In the genomic region with DNA sequence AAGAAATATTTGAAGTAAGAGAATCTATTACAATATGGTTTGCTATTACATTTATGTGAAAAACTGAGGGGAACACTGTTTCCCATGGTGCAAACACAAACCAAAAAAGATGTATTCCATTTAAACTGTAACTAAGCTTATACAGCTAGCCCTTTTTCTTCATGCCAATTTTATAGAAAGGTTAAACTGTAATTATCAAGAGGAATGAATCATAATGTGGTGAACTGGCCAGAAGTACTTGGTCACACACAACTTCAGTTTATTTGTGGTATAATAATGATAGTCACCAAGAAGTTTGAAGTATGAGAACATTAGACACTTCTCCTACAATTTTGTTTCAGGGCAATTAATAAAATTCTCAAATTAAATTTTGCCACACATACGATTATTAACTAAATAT, we compare ENCODE assay signal across 20 cellular contexts.
DNase-seq lines count a peak whose midpoint lies in the region; ATAC-seq and TF ChIP-seq lines count a peak whose summit lies in the region.
"Had no signal": no experiment of that assay in that cellular context is flagged by ENCODE, and none has a peak within 500 bp of the region (broad histone marks: within the 10 kb centered on the region; RNA-seq: fewer than 3 reads in every experiment).

No MANE protein-coding gene starts in this region.

- H3K36me3 ChIP-seq in RWPE2 (ENCODE audit: low read depth) (no peaks in the 10 kb centered on the region), hepatocyte (replicated peaks; ENCODE audit: insufficient read depth, low read depth) (no peaks in the 10 kb centered on the region)
- H3K36me3 ChIP-seq: gastrocnemius medialis, lower lobe of right lung, spleen, upper lobe of left lung had no signal

- H3K36me3 Mint-ChIP-seq in stimulated activated naive B cell treated with anti-CD40 and anti-IgM and Interleukin-4, amounts not matched to agents 10 μg/mL and 1 μg/mL and 100 μg/mL, for 72 hours, result peaks cover 0 to 7% of the 10 kb centered on the region in 2 donors
- peaks cover 4% of the 10 kb centered on the region for H3K36me3 Mint-ChIP-seq in activated CD8-positive, alpha-beta T cell treated with anti-CD3 and anti-CD28 coated beads for 36 hours (ENCODE audit: low read depth)

- H3K9me3 Mint-ChIP-seq in stimulated activated naive B cell treated with anti-CD40 and anti-IgM and Interleukin-4, amounts not matched to agents 10 μg/mL and 1 μg/mL and 100 μg/mL, for 72 hours, result peaks cover 0 to 2% of the 10 kb centered on the region in 2 donors
- H3K9me3 Mint-ChIP-seq in activated CD8-positive, alpha-beta T cell treated with anti-CD3 and anti-CD28 coated beads for 36 hours, result peaks cover 2% of the 10 kb centered on the region
- H3K9me3 Mint-ChIP-seq: activated CD4-positive, alpha-beta memory T cell treated with anti-CD3 and anti-CD28 coated beads, Interleukin-2, amount 10 ng/mL, durations not matched to agents 7 days and 5 days; effector memory CD8-positive, alpha-beta T cell; stimulated activated memory B cell treated with anti-CD40 and anti-IgM and Interleukin-4, amounts not matched to agents 10 μg/mL and 1 μg/mL and 100 μg/mL, for 72 hours had no signal

- no peak overlapping the region for H3K4me3 ChIP-seq in RWPE2 (ENCODE audit: severe bottlenecking)
- no peak overlapping the region for H3K4me3 ChIP-seq in hepatocyte
- H3K4me3 ChIP-seq: gastrocnemius medialis, lower lobe of right lung, spleen, upper lobe of left lung had no signal

- no peak overlapping the region for H3K4me3 Mint-ChIP-seq in stimulated activated naive B cell treated with anti-CD40 and anti-IgM and Interleukin-4, amounts not matched to agents 10 μg/mL and 1 μg/mL and 100 μg/mL, for 72 hours
- no peak overlapping the region for H3K4me3 Mint-ChIP-seq in activated CD8-positive, alpha-beta T cell treated with anti-CD3 and anti-CD28 coated beads for 36 hours
- H3K4me3 Mint-ChIP-seq: activated CD4-positive, alpha-beta memory T cell treated with anti-CD3 and anti-CD28 coated beads, Interleukin-2, amount 10 ng/mL, durations not matched to agents 7 days and 5 days; effector memory CD8-positive, alpha-beta T cell; naive B cell; stimulated activated memory B cell treated with anti-CD40 and anti-IgM and Interleukin-4, amounts not matched to agents 10 μg/mL and 1 μg/mL and 100 μg/mL, for 72 hours had no signal

- no peaks in the 10 kb centered on the region for H3K79me2 ChIP-seq in hepatocyte

- no peak overlapping the region for H3K27ac Mint-ChIP-seq in stimulated activated naive B cell treated with anti-CD40 and anti-IgM and Interleukin-4, amounts not matched to agents 10 μg/mL and 1 μg/mL and 100 μg/mL, for 72 hours
- H3K27ac Mint-ChIP-seq in activated CD8-positive, alpha-beta T cell treated with anti-CD3 and anti-CD28 coated beads for 36 hours, result no peak overlapping the region
- H3K27ac Mint-ChIP-seq: activated CD4-positive, alpha-beta memory T cell treated with anti-CD3 and anti-CD28 coated beads, Interleukin-2, amount 10 ng/mL, durations not matched to agents 7 days and 5 days; effector memory CD8-positive, alpha-beta T cell; naive B cell; stimulated activated memory B cell treated with anti-CD40 and anti-IgM and Interleukin-4, amounts not matched to agents 10 μg/mL and 1 μg/mL and 100 μg/mL, for 72 hours had no signal

- H3K9me2 ChIP-seq in hepatocyte (replicated peaks; ENCODE audit: insufficient read depth), result no peaks in the 10 kb centered on the region

- no peaks in the 10 kb centered on the region for H3K27me3 Mint-ChIP-seq in stimulated activated naive B cell treated with anti-CD40 and anti-IgM and Interleukin-4, amounts not matched to agents 10 μg/mL and 1 μg/mL and 100 μg/mL, for 72 hours
- no peaks in the 10 kb centered on the region for H3K27me3 Mint-ChIP-seq in activated CD8-positive, alpha-beta T cell treated with anti-CD3 and anti-CD28 coated beads for 36 hours
- H3K27me3 Mint-ChIP-seq: activated CD4-positive, alpha-beta memory T cell treated with anti-CD3 and anti-CD28 coated beads, Interleukin-2, amount 10 ng/mL, durations not matched to agents 7 days and 5 days; effector memory CD8-positive, alpha-beta T cell; naive B cell; stimulated activated memory B cell treated with anti-CD40 and anti-IgM and Interleukin-4, amounts not matched to agents 10 μg/mL and 1 μg/mL and 100 μg/mL, for 72 hours had no signal

- in situ Hi-C loops in ACHN (cut with HindIII; ENCODE audit: low pct_ligation_motif_present, low pct_unique_long_range_greater_than_20kb, low sequenced_read_pairs), result no loop called here

- WGBS in hepatocyte (ENCODE audit: low lambda C conversion rate, missing lambda C conversion rate), result 81% methylated on average over 1 of the region's 1 CpG

- peak; percentile 46; the same call in 1 of the 3 replicates for ATAC-seq in RWPE2 (ENCODE audit: low read depth)
- ATAC-seq in HG02840 (IDR thresholded peaks at IDR 0.05; ENCODE audit: low FRiP score, unreplicated experiment), result no peak
- ATAC-seq in stimulated activated naive B cell treated with anti-CD40 and anti-IgM and Interleukin-4, amounts not matched to agents 10 μg/mL and 1 μg/mL and 100 μg/mL, for 72 hours (replicated peaks), result no peak
- no peak for ATAC-seq in activated CD8-positive, alpha-beta T cell treated with anti-CD3 and anti-CD28 coated beads for 36 hours
- ATAC-seq: effector memory CD8-positive, alpha-beta T cell; gastrocnemius medialis; lower lobe of right lung; stimulated activated memory B cell treated with anti-CD40 and anti-IgM and Interleukin-4, amounts not matched to agents 10 μg/mL and 1 μg/mL and 100 μg/mL, for 72 hours had no signal

- H3K27me3 ChIP-seq in RWPE2 (ENCODE audit: insufficient read depth, poor library complexity, severe bottlenecking) (no peaks in the 10 kb centered on the region), hepatocyte (no peaks in the 10 kb centered on the region)
- H3K27me3 ChIP-seq: gastrocnemius medialis, spleen, upper lobe of left lung had no signal

- peak; percentile 59 for DNase-seq in ACHN
- DNase-seq in GM04504 (ENCODE audit: low read depth), result peak; percentile 19
- no peak for DNase-seq in RWPE2 (ENCODE audit: low spot score)
- DNase-seq in fibroblast of the conjunctiva (ENCODE audit: low read depth), result peak; percentile 3
- no peak for DNase-seq in stimulated activated naive B cell treated with anti-CD40 and anti-IgM and Interleukin-4, amounts not matched to agents 10 μg/mL and 1 μg/mL and 100 μg/mL, for 72 hours
- DNase-seq in activated CD8-positive, alpha-beta T cell treated with anti-CD3 and anti-CD28 coated beads for 36 hours, result no peak
- DNase-seq in hepatocyte (ENCODE audit: low spot score), result no peak
- DNase-seq: activated CD4-positive, alpha-beta memory T cell treated with anti-CD3 and anti-CD28 coated beads, Interleukin-2, amount 10 ng/mL, durations not matched to agents 7 days and 5 days; COR-L47; effector memory CD8-positive, alpha-beta T cell; gastrocnemius medialis; GF-D8; lower lobe of right lung; naive B cell; NCI-H526; spleen; upper lobe of left lung had no signal

- peaks cover 20% of the 10 kb centered on the region for H3K4me1 ChIP-seq in RWPE2 (ENCODE audit: insufficient read depth, poor library complexity, severe bottlenecking)
- no peaks in the 10 kb centered on the region for H3K4me1 ChIP-seq in hepatocyte (ENCODE audit: insufficient read depth)
- H3K4me1 ChIP-seq: gastrocnemius medialis, lower lobe of right lung, spleen, upper lobe of left lung had no signal

- H3K9me3 ChIP-seq in RWPE2 (ENCODE audit: severe bottlenecking) (no peaks in the 10 kb centered on the region), hepatocyte (ENCODE audit: low read depth) (no peaks in the 10 kb centered on the region)
- H3K9me3 ChIP-seq: gastrocnemius medialis, lower lobe of right lung, spleen, upper lobe of left lung had no signal

- intact Hi-C loops in activated CD8-positive, alpha-beta T cell treated with anti-CD3 and anti-CD28 coated beads for 36 hours (cut with micrococcal nuclease), result no loop called here

- POLR2A ChIA-PET in activated CD8-positive, alpha-beta T cell treated with anti-CD3 and anti-CD28 coated beads for 36 hours (lab: Charles Lee), result no interaction called here

- CTCF ChIA-PET in activated CD8-positive, alpha-beta T cell treated with anti-CD3 and anti-CD28 coated beads for 36 hours (lab: Charles Lee), result no interaction called here

- no peaks in the 10 kb centered on the region for H4K20me1 ChIP-seq in hepatocyte (ENCODE audit: insufficient read depth, poor library complexity, severe bottlenecking)

- no peak overlapping the region for H3K4me2 ChIP-seq in hepatocyte

- no peak for TF ChIP-seq CTCF in RWPE2 (IDR thresholded peaks at IDR 0.05; ENCODE audit: poor library complexity, severe bottlenecking)
- TF ChIP-seq CTCF in activated CD8-positive, alpha-beta T cell treated with anti-CD3 and anti-CD28 coated beads for 36 hours (IDR thresholded peaks at IDR 0.05), result no peak
- no peak for TF ChIP-seq CTCF in hepatocyte (IDR thresholded peaks at IDR 0.05; ENCODE audit: poor library complexity)

- H3K27ac ChIP-seq in RWPE2 (ENCODE audit: poor library complexity, severe bottlenecking) (peak overlapping the region; percentile 51), hepatocyte (no peak overlapping the region)
- H3K27ac ChIP-seq: gastrocnemius medialis, lower lobe of right lung, spleen, upper lobe of left lung, VCaP had no signal

- no peak overlapping the region for H2AFZ ChIP-seq in hepatocyte

- H3K4me1 Mint-ChIP-seq in stimulated activated naive B cell treated with anti-CD40 and anti-IgM and Interleukin-4, amounts not matched to agents 10 μg/mL and 1 μg/mL and 100 μg/mL, for 72 hours, result no peaks in the 10 kb centered on the region
- H3K4me1 Mint-ChIP-seq in activated CD8-positive, alpha-beta T cell treated with anti-CD3 and anti-CD28 coated beads for 36 hours (ENCODE audit: low read depth), result no peaks in the 10 kb centered on the region
- H3K4me1 Mint-ChIP-seq: activated CD4-positive, alpha-beta memory T cell treated with anti-CD3 and anti-CD28 coated beads, Interleukin-2, amount 10 ng/mL, durations not matched to agents 7 days and 5 days; naive B cell; stimulated activated memory B cell treated with anti-CD40 and anti-IgM and Interleukin-4, amounts not matched to agents 10 μg/mL and 1 μg/mL and 100 μg/mL, for 72 hours had no signal

Comparison
In these comparisons a context has a peak if more than half of its experiments do, and no peak if none do; other contexts are left out.
1. DNase-seq: peak in ACHN (single experiment), GM04504 (single experiment) and fibroblast of the conjunctiva (single experiment); none in RWPE2 (single experiment), stimulated activated naive B cell treated with anti-CD40 and anti-IgM and Interleukin-4, amounts not matched to agents 10 μg/mL and 1 μg/mL and 100 μg/mL, for 72 hours (single experiment), activated CD8-positive, alpha-beta T cell treated with anti-CD3 and anti-CD28 coated beads for 36 hours (single experiment) and hepatocyte (single experiment).